8 cellular contexts compared by ENCODE assay signal in the genomic region with DNA sequence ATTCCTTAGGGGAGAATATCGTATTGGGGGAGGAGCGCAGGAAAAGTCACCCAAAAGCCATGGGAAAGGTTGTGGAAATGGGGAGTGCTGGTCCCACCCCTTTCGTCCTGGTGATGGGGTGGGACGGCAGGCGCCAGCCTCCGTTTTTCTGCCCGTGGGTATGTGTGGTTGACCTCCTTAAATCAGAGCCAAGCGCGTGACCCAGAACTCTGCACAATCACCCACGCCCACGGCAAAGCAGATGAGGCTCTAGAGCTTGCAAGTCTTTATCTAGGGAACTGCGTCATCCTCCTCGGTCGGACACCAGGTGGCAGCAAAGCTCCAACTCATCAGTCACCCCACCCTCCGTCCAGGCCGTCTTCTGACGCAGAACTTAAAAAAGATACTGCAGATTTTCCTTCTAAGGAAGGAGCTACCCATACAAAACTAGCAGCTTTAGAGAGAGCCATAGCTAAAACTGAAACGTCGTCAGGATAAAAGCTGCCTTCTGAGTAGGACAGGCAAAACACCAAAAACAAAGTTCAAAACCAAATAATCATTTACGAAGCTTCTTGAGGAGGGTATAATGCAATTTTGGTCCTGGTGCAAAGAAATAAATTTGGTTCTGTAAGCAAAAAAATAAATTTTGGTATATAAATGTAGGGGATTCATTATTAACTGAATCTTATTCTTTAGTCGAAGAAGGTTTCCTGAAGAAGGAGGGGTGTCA.
A peak's percentile ranks its signal among the peaks of the same experiment; 100 is the strongest.
DNase-seq lines count a peak whose midpoint lies in the region; ATAC-seq and TF ChIP-seq lines count a peak whose summit lies in the region.

No MANE protein-coding gene starts in this region.

- peak overlapping the region in 4 of 6 donors; percentile 38 to 70 (median 64) for H3K27ac Mint-ChIP-seq in naive B cell

- peaks cover 0 to 5% (median 0%) of the 10 kb centered on the region in 4 donors for H3K9me3 ChIP-seq in esophagus muscularis mucosa

- peaks cover 12 to 27% (median 25%) of the 10 kb centered on the region in 4 donors for H3K4me1 ChIP-seq in esophagus muscularis mucosa

- H3K27me3 Mint-ChIP-seq in naive B cell: peaks cover 0 to 8% (median 0%) of the 10 kb centered on the region in 3 donors

- H3K4me3 ChIP-seq in Jurkat, Clone E6-1 (ENCODE audit: low read length): peak overlapping the region; percentile 27
- H3K4me3 ChIP-seq in esophagus muscularis mucosa: peak overlapping the region; percentile 19 to 49 (median 37)

- no peaks in the 10 kb centered on the region for H3K27me3 ChIP-seq in esophagus muscularis mucosa

- H3K4me3 Mint-ChIP-seq in naive B cell: peak overlapping the region in 5 of 8 donors; percentile 23 to 71 (median 50)

- DNase-seq in D341Med (ENCODE audit: low spot score) (peak; percentile 85), OCI-M1 (lab: John Stamatoyannopoulos, UW) (peak; percentile 85), esophagus muscularis mucosa (ENCODE audit: extremely low spot score) (peak; percentile 97), naive B cell (peak; percentile 78)
- peak; percentile 95 for DNase-seq in Jurkat, Clone E6-1 (ENCODE audit: low read depth, low spot score)
- DNase-seq in activated T-cell treated with anti-CD3 and anti-CD28 coated beads, Interleukin-2, amount 50 U/mL, for 1 hour: peak; percentile 87
- peak; percentile 66 to 87 for DNase-seq in stimulated activated CD8-positive, alpha-beta memory T cell treated with anti-CD3 and anti-CD28 coated beads, Interleukin-7, amount 100 ng/mL, for 48 hours (ENCODE audit: extremely low read depth in 1 of 2, low read depth in 1 of 2)

- H3K36me3 Mint-ChIP-seq in naive B cell: peaks cover 0 to 5% of the 10 kb centered on the region in 2 donors

- no peak for TF ChIP-seq EP300 in esophagus muscularis mucosa (IDR thresholded peaks at IDR 0.05)

- no peaks in the 10 kb centered on the region for H3K9me3 Mint-ChIP-seq in naive B cell

- peaks cover 4 to 8% (median 8%) of the 10 kb centered on the region in 3 donors for H3K4me1 Mint-ChIP-seq in naive B cell

- ATAC-seq in GM21529 (IDR thresholded peaks at IDR 0.05; ENCODE audit: unreplicated experiment): peak; percentile 96
- ATAC-seq in naive B cell (ENCODE audit: low read depth in 2 of 2): peak; percentile 99 to 100

- H3K36me3 ChIP-seq in esophagus muscularis mucosa: no peaks in the 10 kb centered on the region

- peak; percentile 81 to 90 (median 81) for TF ChIP-seq CTCF in esophagus muscularis mucosa (IDR thresholded peaks at IDR 0.05)

- intact Hi-C loops in esophagus muscularis mucosa (cut with DNase I): loop anchor here (5.0 to 10.0 kb wide), 5 partner anchors 85 to 1005 kb away; a partner anchor contains a TSS

- TF ChIP-seq POLR2A in esophagus muscularis mucosa (IDR thresholded peaks at IDR 0.05; ENCODE audit: low read depth): no peak

- H3K27ac ChIP-seq in esophagus muscularis mucosa (replicated peaks in 1 of 4): peak overlapping the region; percentile 67 to 70 (median 68)

- 14% methylated on average over 17 of the region's 21 CpGs for WGBS in esophagus muscularis mucosa

Comparison
In these comparisons a context has a peak if more than half of its experiments do, and no peak if none do; other contexts are left out.
1. Peak in every context shown above with its lines: DNase-seq, ATAC-seq, H3K4me3 ChIP-seq and H3K27ac ChIP-seq.